In the genomic region with DNA sequence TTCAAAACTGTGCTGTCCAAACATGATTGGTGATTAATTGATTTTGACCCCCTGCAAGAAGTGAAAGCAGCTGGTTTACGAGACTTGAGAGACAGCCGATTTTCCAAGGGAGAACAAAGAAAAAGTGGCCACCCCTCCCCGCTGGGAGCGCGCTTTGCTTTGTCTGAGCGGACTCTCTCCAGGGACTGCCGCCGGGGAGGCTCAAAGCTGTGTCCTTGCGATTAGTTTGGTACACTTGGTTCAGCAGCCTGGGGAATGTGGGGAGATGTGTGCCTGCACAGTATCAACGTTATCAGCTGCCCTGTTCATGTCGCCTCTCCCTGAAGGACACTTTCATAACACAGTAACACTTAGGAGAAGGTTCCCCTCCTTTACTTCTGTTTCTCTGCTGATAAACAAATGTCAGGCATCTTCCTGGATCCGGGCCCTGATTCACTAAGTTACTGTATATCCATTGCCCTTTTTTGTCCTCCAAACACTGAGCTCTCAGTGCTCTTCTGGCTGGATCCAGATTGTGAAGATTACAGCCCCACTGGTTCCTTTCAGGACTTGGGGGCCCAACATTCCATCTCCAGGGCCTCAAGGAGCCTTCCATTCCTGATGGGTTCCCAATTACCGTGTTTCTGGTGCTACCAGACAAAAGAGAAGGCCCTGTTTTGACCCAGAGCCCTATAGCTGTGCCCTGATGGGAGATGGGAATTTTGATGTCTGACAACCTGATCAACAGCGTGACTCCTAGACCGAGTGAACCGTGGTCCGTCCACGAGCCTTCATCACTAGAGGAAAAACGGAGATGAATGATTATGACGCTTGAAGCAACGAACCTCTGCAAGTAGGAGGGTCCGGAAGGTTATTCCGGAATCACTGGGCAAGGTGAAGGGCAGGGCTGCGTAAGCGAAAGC, we compare ENCODE assay signal across 8 cellular contexts. TPM values are rescaled to one million over a fixed set of nuclear protein-coding genes. Genes with fewer than 3 reads are reported as not detected.
A peak's percentile ranks its signal among the peaks of the same experiment; 100 is the strongest.
DNase-seq lines count a peak whose midpoint lies in the region; TF ChIP-seq lines count a peak whose summit lies in the region.

No MANE protein-coding gene starts in this region.

- no peaks in the 10 kb centered on the region for H3K36me3 Mint-ChIP-seq in activated T-helper 2 cell treated with anti-CD3 and anti-CD28 coated beads, Interferon-gamma antibody, Interleukin-2, Interleukin-4, amounts not matched to agents 10 μg/mL and 5 μg/mL and 100 μg/mL, durations not matched to agents 14 hours and 24 hours and 36 hours (ENCODE audit: low read depth)

- H3K9me3 ChIP-seq in right atrium auricular region = no peaks in the 10 kb centered on the region

- H3K27ac Mint-ChIP-seq in activated T-helper 2 cell treated with anti-CD3 and anti-CD28 coated beads, Interferon-gamma antibody, Interleukin-2, Interleukin-4, amounts not matched to agents 10 μg/mL and 5 μg/mL and 100 μg/mL, durations not matched to agents 14 hours and 24 hours and 36 hours = peak overlapping the region; percentile 73

- peak overlapping the region in 1 of 2 donors; percentile 18 for H3K4me3 ChIP-seq in right atrium auricular region

- intact Hi-C loops in activated T-helper 2 cell treated with anti-CD3 and anti-CD28 coated beads, Interferon-gamma antibody, Interleukin-2, Interleukin-4, amounts not matched to agents 10 μg/mL and 5 μg/mL and 100 μg/mL, durations not matched to agents 14 hours and 24 hours and 36 hours (cut with micrococcal nuclease) = no loop called here
- intact Hi-C loops in posterior vena cava (cut with DNase I) = loop anchor here (5.0 to 10.0 kb wide), 3 partner anchors 98 to 148 kb away; partner anchors contain the start of gene TUBA1B (in 2 of the 2)

- H3K4me1 ChIP-seq in right atrium auricular region = peaks cover 0 to 24% of the 10 kb centered on the region in 2 donors

- peaks cover 16% of the 10 kb centered on the region for H3K4me1 Mint-ChIP-seq in activated T-helper 2 cell treated with anti-CD3 and anti-CD28 coated beads, Interferon-gamma antibody, Interleukin-2, Interleukin-4, amounts not matched to agents 10 μg/mL and 5 μg/mL and 100 μg/mL, durations not matched to agents 14 hours and 24 hours and 36 hours (ENCODE audit: low read depth)

- no peak for TF ChIP-seq CTCF in right atrium auricular region (IDR thresholded peaks at IDR 0.05)

- H3K27me3 Mint-ChIP-seq in activated T-helper 2 cell treated with anti-CD3 and anti-CD28 coated beads, Interferon-gamma antibody, Interleukin-2, Interleukin-4, amounts not matched to agents 10 μg/mL and 5 μg/mL and 100 μg/mL, durations not matched to agents 14 hours and 24 hours and 36 hours (ENCODE audit: low read depth) = peaks cover 8% of the 10 kb centered on the region

- H3K27me3 ChIP-seq in right atrium auricular region = no peaks in the 10 kb centered on the region

- peak overlapping the region; percentile 37 for H3K4me3 Mint-ChIP-seq in activated T-helper 2 cell treated with anti-CD3 and anti-CD28 coated beads, Interferon-gamma antibody, Interleukin-2, Interleukin-4, amounts not matched to agents 10 μg/mL and 5 μg/mL and 100 μg/mL, durations not matched to agents 14 hours and 24 hours and 36 hours (ENCODE audit: low read depth)

- peak overlapping the region; percentile 88 to 91 for H3K27ac ChIP-seq in right atrium auricular region

- H3K36me3 ChIP-seq in right atrium auricular region = no peaks in the 10 kb centered on the region

- H3K9me3 Mint-ChIP-seq in activated T-helper 2 cell treated with anti-CD3 and anti-CD28 coated beads, Interferon-gamma antibody, Interleukin-2, Interleukin-4, amounts not matched to agents 10 μg/mL and 5 μg/mL and 100 μg/mL, durations not matched to agents 14 hours and 24 hours and 36 hours = no peaks in the 10 kb centered on the region

- DNase-seq in DMS153 (lab: John Stamatoyannopoulos, UW) (peak; percentile 32), NCI-H146 treated with DMSO at 0.1 percent for 48 hours (lab: John Stamatoyannopoulos, UW; ENCODE audit: unreplicated experiment) (peak; percentile 77), right atrium auricular region (ENCODE audit: low spot score) (peak; percentile 74), posterior vena cava (ENCODE audit: low spot score) (peak; percentile 84), NK-92 (lab: John Stamatoyannopoulos, UW; ENCODE audit: unreplicated experiment) (no peak), HT-29 (ENCODE audit: low spot score) (no peak)
- no peak for DNase-seq in activated T-helper 2 cell treated with anti-CD3 and anti-CD28 coated beads, Interferon-gamma antibody, Interleukin-2, Interleukin-4, amounts not matched to agents 10 μg/mL and 5 μg/mL and 100 μg/mL, durations not matched to agents 14 hours and 24 hours and 36 hours (ENCODE audit: low spot score)
- no peak for DNase-seq in stimulated activated CD8-positive, alpha-beta memory T cell treated with anti-CD3 and anti-CD28 coated beads, Interleukin-4, amount 100 ng/mL, for 48 hours

RNA-seq across cellular contexts. Expression of gene TUBA1C, which starts 31.7 kb away (rescaled TPM):
- total RNA-seq in activated T-helper 2 cell treated with anti-CD3 and anti-CD28 coated beads, Interferon-gamma antibody, Interleukin-2, Interleukin-4, amounts not matched to agents 10 μg/mL and 5 μg/mL and 100 μg/mL, durations not matched to agents 14 hours and 24 hours and 36 hours = 349 and 355 TPM in 2 replicates
- total RNA-seq in right atrium auricular region = 100 to 1,000 TPM in 1 of 2 donors, 10 to 100 TPM in 1; 64.4 to 145 TPM
- total RNA-seq in posterior vena cava = 100 to 1,000 TPM; 172 to 219 TPM
- 978 and 1,044 TPM in 2 replicates for total RNA-seq in HT-29 (2014; rRNA removed; shearing (Covaris generic))

RNA-seq across cellular contexts. Expression of gene TUBA1A, which starts 44.3 kb away (rescaled TPM):
- total RNA-seq in activated T-helper 2 cell treated with anti-CD3 and anti-CD28 coated beads, Interferon-gamma antibody, Interleukin-2, Interleukin-4, amounts not matched to agents 10 μg/mL and 5 μg/mL and 100 μg/mL, durations not matched to agents 14 hours and 24 hours and 36 hours = 86.9 and 94.0 TPM in 2 replicates
- 100 to 1,000 TPM; 131 to 241 TPM for total RNA-seq in right atrium auricular region
- 100 to 1,000 TPM; 240 to 247 TPM for total RNA-seq in posterior vena cava
- 6.1 and 7.3 TPM in 2 replicates for total RNA-seq in HT-29 (2014; rRNA removed; shearing (Covaris generic))

Comparison
In these comparisons a context has a peak if more than half of its experiments do, and no peak if none do; other contexts are left out.
1. DNase-seq: peak in DMS153 (single experiment), NCI-H146 treated with DMSO at 0.1 percent for 48 hours (single experiment), right atrium auricular region (single experiment) and posterior vena cava (single experiment); none in activated T-helper 2 cell treated with anti-CD3 and anti-CD28 coated beads, Interferon-gamma antibody, Interleukin-2, Interleukin-4, amounts not matched to agents 10 μg/mL and 5 μg/mL and 100 μg/mL, durations not matched to agents 14 hours and 24 hours and 36 hours (single experiment), NK-92 (single experiment), HT-29 (single experiment) and stimulated activated CD8-positive, alpha-beta memory T cell treated with anti-CD3 and anti-CD28 coated beads, Interleukin-4, amount 100 ng/mL, for 48 hours (single experiment).
2. RNA of gene TUBA1A, which starts 44.3 kb away (total RNA-seq): 240 to 247 TPM in posterior vena cava, 131 to 241 TPM in right atrium auricular region and 86.9 to 94.0 TPM in activated T-helper 2 cell treated with anti-CD3 and anti-CD28 coated beads, Interferon-gamma antibody, Interleukin-2, Interleukin-4, amounts not matched to agents 10 μg/mL and 5 μg/mL and 100 μg/mL, durations not matched to agents 14 hours and 24 hours and 36 hours; 6.1 to 7.3 TPM in HT-29; every median in the first group is over 10 times any median in the second.